ENCODE assay signal across 8 cellular contexts in the genomic region with DNA sequence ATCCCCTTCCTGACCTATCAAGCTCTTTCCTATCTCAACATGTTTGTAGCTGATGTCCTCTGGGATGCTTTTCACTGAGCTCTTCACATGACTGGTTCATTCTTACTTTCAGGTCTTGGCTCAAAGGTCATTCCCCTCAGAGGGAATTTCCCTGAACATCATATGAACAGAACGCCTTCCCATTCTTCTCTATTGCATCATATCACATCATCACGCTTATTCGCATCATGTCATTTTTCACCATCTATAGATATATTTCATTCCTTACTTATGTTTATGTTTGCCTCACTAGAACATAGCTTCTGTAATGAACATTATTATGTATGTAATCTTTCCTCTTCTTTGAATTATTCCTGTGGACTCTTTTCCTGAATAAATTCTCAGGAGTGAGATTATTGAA.
"Had no signal": no experiment of that assay in that cellular context is flagged by ENCODE, and none has a peak within 500 bp of the region (broad histone marks: within the 10 kb centered on the region; RNA-seq: fewer than 3 reads in every experiment).

No MANE protein-coding gene starts in this region.

- H3K36me3 ChIP-seq: HAP-1 had no signal

- H3K9me3 ChIP-seq: HAP-1 had no signal

- H3K27ac ChIP-seq: GM23248, HL-60 had no signal

- ATAC-seq: HCT116 had no signal

- H3K4me1 ChIP-seq: HAP-1 had no signal

- H3K9ac ChIP-seq: GM23248 had no signal

- H3K4me3 ChIP-seq: GM23248, HAP-1 had no signal

- DNase-seq: GM23248, GOT3, H7, HFFc6, KG1 had no signal

- H2AFZ ChIP-seq: GM23248 had no signal
